1 cellular context compared by ENCODE assay signal in the genomic region with DNA sequence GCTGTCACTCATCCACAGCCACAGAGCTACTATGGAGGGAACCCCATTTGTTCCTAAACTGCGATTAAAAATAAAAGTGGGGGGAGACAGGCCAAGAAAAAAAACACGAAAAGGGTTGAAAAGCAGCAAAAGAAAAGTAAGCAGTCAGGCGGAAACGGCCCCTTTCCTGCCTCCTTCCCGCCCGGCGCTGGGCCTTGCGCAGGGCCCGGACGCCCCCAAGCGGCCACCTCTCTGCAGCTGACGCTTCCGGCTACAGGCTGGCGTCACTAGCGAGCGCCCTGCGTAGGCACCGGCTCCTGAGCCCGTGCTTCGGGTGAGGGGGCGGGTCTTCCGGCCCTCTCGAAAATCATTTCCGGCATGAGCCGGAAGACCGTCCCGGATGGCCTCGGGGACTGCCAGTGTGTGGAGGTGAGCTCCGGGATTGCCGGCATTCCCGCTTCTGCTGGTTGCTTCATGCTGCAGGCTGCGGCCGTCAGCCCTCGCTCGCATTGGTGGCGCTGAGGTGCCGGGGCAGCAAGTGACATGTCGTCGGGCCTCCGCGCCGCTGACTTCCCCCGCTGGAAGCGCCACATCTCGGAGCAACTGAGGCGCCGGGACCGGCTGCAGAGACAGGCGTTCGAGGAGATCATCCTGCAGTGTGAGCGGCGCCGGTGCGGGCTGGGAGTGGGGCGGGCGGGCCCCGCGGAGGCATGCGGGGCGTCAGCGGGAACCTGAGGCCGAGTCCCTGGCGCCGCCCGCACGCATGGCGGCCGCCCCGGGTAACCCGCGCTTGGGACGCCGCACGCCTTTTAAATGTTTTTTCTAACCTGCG.
TF ChIP-seq lines count a peak whose summit lies in the region.

Gene ATG16L1, plus strand, starts transcription at position 368 of the 811 bp plus-strand sequence. Its CDS starts 155 bp downstream, at position 523.

TF ChIP-seq in HepG2, 621 proteins besides CTCF, POLR2A, EP300 and RAD21 (continued from another document and continues in another):
- TF ChIP-seq, protein P1, sequence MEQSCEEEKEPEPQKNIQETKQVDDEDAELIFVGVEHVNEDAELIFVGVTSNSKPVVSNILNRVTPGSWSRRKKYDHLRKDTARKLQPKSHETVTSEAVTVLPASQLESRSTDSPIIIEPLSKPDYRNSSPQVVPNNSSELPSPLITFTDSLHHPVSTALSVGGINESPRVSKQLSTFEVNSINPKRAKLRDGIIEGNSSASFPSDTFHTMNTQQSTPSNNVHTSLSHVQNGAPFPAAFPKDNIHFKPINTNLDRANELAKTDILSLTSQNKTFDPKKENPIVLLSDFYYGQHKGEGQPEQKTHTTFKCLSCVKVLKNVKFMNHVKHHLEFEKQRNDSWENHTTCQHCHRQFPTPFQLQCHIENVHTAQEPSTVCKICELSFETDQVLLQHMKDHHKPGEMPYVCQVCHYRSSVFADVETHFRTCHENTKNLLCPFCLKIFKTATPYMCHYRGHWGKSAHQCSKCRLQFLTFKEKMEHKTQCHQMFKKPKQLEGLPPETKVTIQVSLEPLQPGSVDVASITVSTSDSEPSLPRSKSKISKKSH (CRISPR knock-in tag; IDR thresholded peaks at IDR 0.05; ENCODE audit: borderline replicate concordance), result peak; percentile 74
- TF ChIP-seq ZNF484 (CRISPR knock-in tag; IDR thresholded peaks at IDR 0.05; ENCODE audit: borderline replicate concordance, low read depth) (no peak), TRIM24 (CRISPR knock-in tag; IDR thresholded peaks at IDR 0.05) (no peak), SP1 (IDR thresholded peaks at IDR 0.05) (no peak), SP1 (CRISPR knock-in tag; IDR thresholded peaks at IDR 0.05) (peak; percentile 63), STAT6 (CRISPR knock-in tag; IDR thresholded peaks at IDR 0.05; ENCODE audit: borderline replicate concordance) (no peak; the same call in 1 of the 2 replicates), BCLAF1 (IDR thresholded peaks at IDR 0.05) (no peak), ZNF234 (CRISPR knock-in tag; conservative IDR thresholded peaks at IDR 0.05) (no peak; the same call in 1 of the 2 replicates), PHF20 (CRISPR knock-in tag; IDR thresholded peaks at IDR 0.05) (peak; percentile 99), ZBTB38 (CRISPR knock-in tag; IDR thresholded peaks at IDR 0.05) (peak; percentile 55; the same call in 1 of the 2 replicates), ESRRA (CRISPR knock-in tag; IDR thresholded peaks at IDR 0.05; ENCODE audit: low read depth) (peak; percentile 77; the same call in 1 of the 2 replicates), SNRNP70 (IDR thresholded peaks at IDR 0.05; ENCODE audit: low read depth, low read length) (no peak), MED13 (CRISPR knock-in tag; IDR thresholded peaks at IDR 0.05) (peak; percentile 64; the same call in 1 of the 2 replicates), ZFP36L2 (CRISPR knock-in tag; IDR thresholded peaks at IDR 0.05) (0 out of 2 replicates have a peak, but pooled peaks have one; percentile 71), ZNF34 (CRISPR knock-in tag; IDR thresholded peaks at IDR 0.05; ENCODE audit: borderline replicate concordance) (0 out of 2 replicates have a peak, but pooled peaks have one; percentile 45), NCOA1 (CRISPR knock-in tag; IDR thresholded peaks at IDR 0.05) (peak; percentile 82; the same call in 1 of the 2 replicates), ZNF446 (CRISPR knock-in tag; IDR thresholded peaks at IDR 0.05) (no peak), ZNF367 (CRISPR knock-in tag; IDR thresholded peaks at IDR 0.05; ENCODE audit: borderline replicate concordance) (no peak), ZBTB40 (IDR thresholded peaks at IDR 0.05) (peak; percentile 83), ZBTB40 (CRISPR knock-in tag; IDR thresholded peaks at IDR 0.05) (peak; percentile 91), GTF2F1 (IDR thresholded peaks at IDR 0.05; ENCODE audit: low read length) (no peak), MTERF4 (CRISPR knock-in tag; IDR thresholded peaks at IDR 0.05) (peak; percentile 76; the same call in 1 of the 2 replicates)
- TF ChIP-seq, protein P2, sequence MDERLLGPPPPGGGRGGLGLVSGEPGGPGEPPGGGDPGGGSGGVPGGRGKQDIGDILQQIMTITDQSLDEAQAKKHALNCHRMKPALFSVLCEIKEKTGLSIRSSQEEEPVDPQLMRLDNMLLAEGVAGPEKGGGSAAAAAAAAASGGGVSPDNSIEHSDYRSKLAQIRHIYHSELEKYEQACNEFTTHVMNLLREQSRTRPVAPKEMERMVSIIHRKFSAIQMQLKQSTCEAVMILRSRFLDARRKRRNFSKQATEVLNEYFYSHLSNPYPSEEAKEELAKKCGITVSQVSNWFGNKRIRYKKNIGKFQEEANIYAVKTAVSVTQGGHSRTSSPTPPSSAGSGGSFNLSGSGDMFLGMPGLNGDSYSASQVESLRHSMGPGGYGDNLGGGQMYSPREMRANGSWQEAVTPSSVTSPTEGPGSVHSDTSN (CRISPR knock-in tag; IDR thresholded peaks at IDR 0.05), result peak; percentile 1; the same call in 1 of the 2 replicates
- TF ChIP-seq, protein P3, sequence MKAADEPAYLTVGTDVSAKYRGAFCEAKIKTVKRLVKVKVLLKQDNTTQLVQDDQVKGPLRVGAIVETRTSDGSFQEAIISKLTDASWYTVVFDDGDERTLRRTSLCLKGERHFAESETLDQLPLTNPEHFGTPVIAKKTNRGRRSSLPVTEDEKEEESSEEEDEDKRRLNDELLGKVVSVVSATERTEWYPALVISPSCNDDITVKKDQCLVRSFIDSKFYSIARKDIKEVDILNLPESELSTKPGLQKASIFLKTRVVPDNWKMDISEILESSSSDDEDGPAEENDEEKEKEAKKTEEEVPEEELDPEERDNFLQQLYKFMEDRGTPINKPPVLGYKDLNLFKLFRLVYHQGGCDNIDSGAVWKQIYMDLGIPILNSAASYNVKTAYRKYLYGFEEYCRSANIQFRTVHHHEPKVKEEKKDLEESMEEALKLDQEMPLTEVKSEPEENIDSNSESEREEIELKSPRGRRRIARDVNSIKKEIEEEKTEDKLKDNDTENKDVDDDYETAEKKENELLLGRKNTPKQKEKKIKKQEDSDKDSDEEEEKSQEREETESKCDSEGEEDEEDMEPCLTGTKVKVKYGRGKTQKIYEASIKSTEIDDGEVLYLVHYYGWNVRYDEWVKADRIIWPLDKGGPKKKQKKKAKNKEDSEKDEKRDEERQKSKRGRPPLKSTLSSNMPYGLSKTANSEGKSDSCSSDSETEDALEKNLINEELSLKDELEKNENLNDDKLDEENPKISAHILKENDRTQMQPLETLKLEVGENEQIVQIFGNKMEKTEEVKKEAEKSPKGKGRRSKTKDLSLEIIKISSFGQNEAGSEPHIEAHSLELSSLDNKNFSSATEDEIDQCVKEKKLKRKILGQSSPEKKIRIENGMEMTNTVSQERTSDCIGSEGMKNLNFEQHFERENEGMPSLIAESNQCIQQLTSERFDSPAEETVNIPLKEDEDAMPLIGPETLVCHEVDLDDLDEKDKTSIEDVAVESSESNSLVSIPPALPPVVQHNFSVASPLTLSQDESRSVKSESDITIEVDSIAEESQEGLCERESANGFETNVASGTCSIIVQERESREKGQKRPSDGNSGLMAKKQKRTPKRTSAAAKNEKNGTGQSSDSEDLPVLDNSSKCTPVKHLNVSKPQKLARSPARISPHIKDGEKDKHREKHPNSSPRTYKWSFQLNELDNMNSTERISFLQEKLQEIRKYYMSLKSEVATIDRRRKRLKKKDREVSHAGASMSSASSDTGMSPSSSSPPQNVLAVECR (CRISPR knock-in tag; IDR thresholded peaks at IDR 0.05; ENCODE audit: borderline replicate concordance), result peak; percentile 99
